In genomic region chr3:124650798-124651197, GRCh38 we compare ENCODE assay signal across 16 cellular contexts.
DNase-seq lines count a peak whose midpoint lies in the region; ATAC-seq, FAIRE-seq and TF ChIP-seq lines count a peak whose summit lies in the region.
"Had no signal": no experiment of that assay in that cellular context is flagged by ENCODE, and none has a peak within 500 bp of the region (broad histone marks: within the 10 kb centered on the region; RNA-seq: fewer than 3 reads in every experiment).

No MANE protein-coding gene starts in this region.

- no peaks in the 10 kb centered on the region for H3K9me2 ChIP-seq in OCI-LY7 (ENCODE audit: insufficient read depth, low read length)

- H3K27me3 Mint-ChIP-seq in activated T-helper 1 cell treated with anti-CD3 and anti-CD28 coated beads, Interleukin-12 subunit alpha, Interleukin-12 subunit beta, Interleukin-2, Interleukin-4 antibody, amounts not matched to agents 30 ng/mL and 10 ng/mL and 1 ng/mL, durations not matched to agents 14 hours and 24 hours and 36 hours (ENCODE audit: insufficient read depth) = peaks cover 32% of the 10 kb centered on the region

- CTCF ChIA-PET in GM10248 (lab: Yijun Ruan, JAX) = interaction anchor here (0.8 to 6.3 kb wide), 10 partner anchors 8 to 92 kb away, joined by 3 to 30 read pairs (median 4); no protein-coding TSS in a partner anchor
- CTCF ChIA-PET in OCI-LY7 (lab: Charles Lee; ENCODE audit: unreplicated experiment) = no interaction called here

- H3K79me2 ChIP-seq in OCI-LY7 (ENCODE audit: insufficient read depth, low read depth, low read length) = no peaks in the 10 kb centered on the region

- peaks cover 15% of the 10 kb centered on the region for H3K4me1 Mint-ChIP-seq in activated T-helper 1 cell treated with anti-CD3 and anti-CD28 coated beads, Interleukin-12 subunit alpha, Interleukin-12 subunit beta, Interleukin-2, Interleukin-4 antibody, amounts not matched to agents 30 ng/mL and 10 ng/mL and 1 ng/mL, durations not matched to agents 14 hours and 24 hours and 36 hours (ENCODE audit: low read depth)

- FAIRE-seq in small intestine (lab: Jason Lieb, UNC) = no peak

- DNase-seq in GM10248 (ENCODE audit: extremely low spot score) (peak; percentile 57), OCI-LY7 (ENCODE audit: low spot score) (no peak), NCI-H446 (lab: John Stamatoyannopoulos, UW) (no peak), cerebellar cortex (ENCODE audit: low spot score) (no peak), small intestine (no peak)
- DNase-seq in activated T-helper 1 cell treated with anti-CD3 and anti-CD28 coated beads, Interleukin-12 subunit alpha, Interleukin-12 subunit beta, Interleukin-2, Interleukin-4 antibody, amounts not matched to agents 30 ng/mL and 10 ng/mL and 1 ng/mL, durations not matched to agents 14 hours and 24 hours and 36 hours (ENCODE audit: low spot score) = no peak
- DNase-seq: CD8-positive, alpha-beta memory T cell; cerebellar nuclear complex; gastrocnemius medialis; mammary epithelial cell; NCI-H187; right lobe of liver; stomach had no signal

- intact Hi-C loops in activated T-helper 1 cell treated with anti-CD3 and anti-CD28 coated beads, Interleukin-12 subunit alpha, Interleukin-12 subunit beta, Interleukin-2, Interleukin-4 antibody, amounts not matched to agents 30 ng/mL and 10 ng/mL and 1 ng/mL, durations not matched to agents 14 hours and 24 hours and 36 hours (cut with micrococcal nuclease) = loop anchor here (1.0 to 5.0 kb wide), 3 partner anchors 10 to 402 kb away; partner anchors contain the start of gene UMPS
- intact Hi-C loops in OCI-LY7 (cut with micrococcal nuclease; ENCODE audit: unreplicated experiment) = no loop called here

- H3K4me3 ChIP-seq in OCI-LY7 (ENCODE audit: low read depth, low read length, poor library complexity, severe bottlenecking) (no peak overlapping the region), small intestine (ENCODE audit: low read depth in 1 of 2, low read length in 2 of 2) (no peak overlapping the region)
- H3K4me3 ChIP-seq: gastrocnemius medialis, right lobe of liver, stomach had no signal

- H3K27ac Mint-ChIP-seq in activated T-helper 1 cell treated with anti-CD3 and anti-CD28 coated beads, Interleukin-12 subunit alpha, Interleukin-12 subunit beta, Interleukin-2, Interleukin-4 antibody, amounts not matched to agents 30 ng/mL and 10 ng/mL and 1 ng/mL, durations not matched to agents 14 hours and 24 hours and 36 hours = peak overlapping the region; percentile 27

- H4K20me1 ChIP-seq in OCI-LY7 (ENCODE audit: insufficient read depth, low read length) = no peaks in the 10 kb centered on the region

- no peaks in the 10 kb centered on the region for H3K27me3 ChIP-seq in small intestine (ENCODE audit: control insufficient read depth in 2 of 2, insufficient read depth in 2 of 2, low read length in 2 of 2)
- H3K27me3 ChIP-seq: gastrocnemius medialis, right lobe of liver, stomach had no signal

- peak; percentile 68 for ATAC-seq in GM19035 (IDR thresholded peaks at IDR 0.05; ENCODE audit: unreplicated experiment)
- peak; percentile 56 for ATAC-seq in HG02973 (IDR thresholded peaks at IDR 0.05; ENCODE audit: unreplicated experiment)
- ATAC-seq: gastrocnemius medialis, right lobe of liver had no signal

- no peaks in the 10 kb centered on the region for H3K4me1 ChIP-seq in OCI-LY7 (ENCODE audit: insufficient read depth, low read length, poor library complexity, severe bottlenecking)
- no peaks in the 10 kb centered on the region for H3K4me1 ChIP-seq in small intestine (ENCODE audit: control insufficient read depth in 2 of 2, insufficient read depth in 1 of 2, low read depth in 1 of 2, low read length in 1 of 2)

- H3K9me3 ChIP-seq in OCI-LY7 (ENCODE audit: low read length) (no peaks in the 10 kb centered on the region), small intestine (ENCODE audit: control insufficient read depth, low read depth) (no peaks in the 10 kb centered on the region)
- H3K9me3 ChIP-seq: gastrocnemius medialis, right lobe of liver, stomach had no signal

- H3K9me3 Mint-ChIP-seq in activated T-helper 1 cell treated with anti-CD3 and anti-CD28 coated beads, Interleukin-12 subunit alpha, Interleukin-12 subunit beta, Interleukin-2, Interleukin-4 antibody, amounts not matched to agents 30 ng/mL and 10 ng/mL and 1 ng/mL, durations not matched to agents 14 hours and 24 hours and 36 hours = no peaks in the 10 kb centered on the region
- H3K9me3 Mint-ChIP-seq: CD8-positive, alpha-beta memory T cell had no signal

- BruUV-seq in OCI-LY7 (replicated peaks; lab: Mats Ljungman, UMichigan) = no TSS peak

- H3K27ac ChIP-seq in OCI-LY7 (ENCODE audit: low read depth, low read length, poor library complexity, severe bottlenecking) = no peak overlapping the region
- H3K27ac ChIP-seq in small intestine (ENCODE audit: low read depth in 1 of 2, low read length in 1 of 2) = no peak overlapping the region
- H3K27ac ChIP-seq: gastrocnemius medialis, HL-60, right lobe of liver, stomach had no signal

- 58 to 82% (median 68%) methylated on average over 4 of the region's 4 CpGs for WGBS in small intestine, 3 donors

- H3K4me3 Mint-ChIP-seq in activated T-helper 1 cell treated with anti-CD3 and anti-CD28 coated beads, Interleukin-12 subunit alpha, Interleukin-12 subunit beta, Interleukin-2, Interleukin-4 antibody, amounts not matched to agents 30 ng/mL and 10 ng/mL and 1 ng/mL, durations not matched to agents 14 hours and 24 hours and 36 hours = no peak overlapping the region
- H3K4me3 Mint-ChIP-seq: CD8-positive, alpha-beta memory T cell had no signal

- H3K36me3 Mint-ChIP-seq in activated T-helper 1 cell treated with anti-CD3 and anti-CD28 coated beads, Interleukin-12 subunit alpha, Interleukin-12 subunit beta, Interleukin-2, Interleukin-4 antibody, amounts not matched to agents 30 ng/mL and 10 ng/mL and 1 ng/mL, durations not matched to agents 14 hours and 24 hours and 36 hours (ENCODE audit: low read depth) = no peaks in the 10 kb centered on the region

- TF ChIP-seq CTCF in GM10248 (IDR thresholded peaks at IDR 0.05; ENCODE audit: control extremely low read depth, extremely low read depth, low read depth, missing control alignments) (no peak), OCI-LY7 (conservative IDR thresholded peaks at IDR 0.05; ENCODE audit: low read length) (no peak)

- POLR2A ChIA-PET in GM10248 (lab: Yijun Ruan, JAX) (interaction anchor here (0.5 kb wide), 1 partner anchor 55 kb away, joined by 3 read pairs; no protein-coding TSS in a partner anchor), OCI-LY7 (lab: Charles Lee) (no interaction called here)

- no peaks in the 10 kb centered on the region for H3K36me3 ChIP-seq in OCI-LY7 (ENCODE audit: insufficient read depth, low read length)
- peaks cover 0 to 27% of the 10 kb centered on the region in 2 donors for H3K36me3 ChIP-seq in small intestine (ENCODE audit: control insufficient read depth in 2 of 2, insufficient read depth in 2 of 2, low read length in 2 of 2)

- H3K4me2 ChIP-seq in OCI-LY7 (ENCODE audit: low read length) = no peak overlapping the region

- no peak overlapping the region for H2AFZ ChIP-seq in OCI-LY7 (ENCODE audit: low read length)
